8 cellular contexts compared by ENCODE assay signal in the genomic region with DNA sequence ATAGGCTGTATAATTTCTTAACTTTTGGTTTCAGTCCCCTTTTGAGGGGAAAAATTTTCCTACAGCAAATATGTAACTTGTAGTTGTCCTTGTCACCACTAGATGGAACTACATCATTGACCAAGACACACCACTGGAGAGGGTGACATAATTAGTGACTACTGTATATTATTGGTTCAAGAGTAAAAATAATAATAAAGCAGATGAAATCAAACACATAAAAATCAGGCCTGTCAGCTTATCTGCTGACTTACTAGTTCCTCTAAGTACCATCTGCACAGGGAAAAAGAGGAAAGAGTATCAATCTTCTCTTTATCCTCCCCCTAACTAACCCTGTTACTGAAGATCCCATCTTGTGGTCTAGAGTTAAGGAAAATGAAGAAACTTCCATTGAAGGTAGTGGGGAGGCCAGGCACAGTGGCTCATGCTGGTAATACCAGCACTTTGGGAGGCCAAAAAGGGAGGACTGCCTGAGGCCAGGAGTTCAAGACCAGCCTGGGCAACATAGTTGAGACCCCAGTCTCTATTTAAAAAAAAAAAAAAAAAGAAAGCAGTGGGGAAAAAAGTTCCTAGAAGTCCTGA. TPM values are rescaled to one million over a fixed set of nuclear protein-coding genes. Genes with fewer than 3 reads are reported as not detected.
DNase-seq lines count a peak whose midpoint lies in the region; TF ChIP-seq lines count a peak whose summit lies in the region.

No MANE protein-coding gene starts in this region.

- H3K4me3 Mint-ChIP-seq in activated CD4-positive, alpha-beta memory T cell treated with anti-CD3 and anti-CD28 coated beads for 36 hours: no peak overlapping the region

- H3K23ac ChIP-seq in mesenchymal stem cell (ENCODE audit: low read length in 2 of 2): no peak overlapping the region

- H3K4me2 ChIP-seq in PC-9 (no peak overlapping the region), mesenchymal stem cell (ENCODE audit: low read length, poor library complexity, severe bottlenecking) (no peak overlapping the region)

- H2AFZ ChIP-seq in PC-9: no peak overlapping the region
- H2AFZ ChIP-seq in mesenchymal stem cell (ENCODE audit: low read depth, low read length): no peak overlapping the region

- H3F3A ChIP-seq in PC-9 (ENCODE audit: insufficient read depth, low read depth): peaks cover 11% of the 10 kb centered on the region; the same call in 1 of the 2 replicates

- H2BK120ac ChIP-seq in mesenchymal stem cell (ENCODE audit: low read depth, low read length): no peak overlapping the region

- peak overlapping the region; percentile 65 for H2AK5ac ChIP-seq in mesenchymal stem cell (ENCODE audit: low read length, severe bottlenecking)

- H2BK15ac ChIP-seq in mesenchymal stem cell (ENCODE audit: low read depth, poor library complexity, severe bottlenecking): no peak overlapping the region

- H3K27me3 Mint-ChIP-seq in activated CD4-positive, alpha-beta memory T cell treated with anti-CD3 and anti-CD28 coated beads for 36 hours: no peaks in the 10 kb centered on the region

- H3K27me3 ChIP-seq in PC-9 (ENCODE audit: insufficient read depth, low read depth) (no peaks in the 10 kb centered on the region), dorsolateral prefrontal cortex (peaks cover 0 to 4% (median 0%) of the 10 kb centered on the region in 45 donors), mesenchymal stem cell (ENCODE audit: control insufficient read depth in 1 of 2, insufficient read depth in 1 of 2, low read length in 2 of 2) (no peaks in the 10 kb centered on the region)

- H4K8ac ChIP-seq in mesenchymal stem cell (ENCODE audit: low read length): no peak overlapping the region

- no peaks in the 10 kb centered on the region for H3K4me1 ChIP-seq in PC-9 (replicated peaks; ENCODE audit: insufficient read depth)
- H3K4me1 ChIP-seq in mesenchymal stem cell (ENCODE audit: control insufficient read depth, insufficient read depth, low read depth, low read length): no peaks in the 10 kb centered on the region

- no peak overlapping the region for H3K4me3 ChIP-seq in PC-9
- no peak overlapping the region for H3K4me3 ChIP-seq in dorsolateral prefrontal cortex
- H3K4me3 ChIP-seq in mesenchymal stem cell (ENCODE audit: insufficient read depth in 1 of 2, low read depth in 1 of 2, low read length in 2 of 2): no peak overlapping the region

- no peak overlapping the region for H4K91ac ChIP-seq in mesenchymal stem cell (ENCODE audit: low read length)

- H3K9me3 ChIP-seq in PC-9 (ENCODE audit: insufficient read depth, low read depth) (no peaks in the 10 kb centered on the region), mesenchymal stem cell (ENCODE audit: control insufficient read depth, low read length) (no peaks in the 10 kb centered on the region)

- TF ChIP-seq CTCF in GM20000 (IDR thresholded peaks at IDR 0.05; ENCODE audit: extremely low read depth, missing control alignments) (peak; percentile 27), PC-9 (conservative IDR thresholded peaks at IDR 0.05) (peak; percentile 91), dorsolateral prefrontal cortex (IDR thresholded peaks at IDR 0.05 in 54 of 56, conservative IDR thresholded peaks at IDR 0.05 in 2 of 56; ENCODE audit: low read depth in 1 of 56, partially characterized antibody in 56 of 56) (peak; percentile 70 to 96 (median 82))

- H3K9me2 ChIP-seq in PC-9 (ENCODE audit: insufficient read depth): no peaks in the 10 kb centered on the region

- H3K18ac ChIP-seq in mesenchymal stem cell (ENCODE audit: low read depth in 1 of 2, low read length in 2 of 2): no peak overlapping the region

- no peak overlapping the region for H3K4ac ChIP-seq in mesenchymal stem cell (ENCODE audit: low read depth in 1 of 2, low read length in 2 of 2)

- peaks cover 6% of the 10 kb centered on the region for H3K79me1 ChIP-seq in mesenchymal stem cell (replicated peaks; ENCODE audit: low read length, poor library complexity, severe bottlenecking)

- CTCF ChIA-PET in PC-9 (lab: Charles Lee): interaction anchor here (0.9 to 1.6 kb wide), 2 partner anchors 88 to 98 kb away, joined by 3 to 6 read pairs; no protein-coding TSS in a partner anchor
- CTCF ChIA-PET in activated CD4-positive, alpha-beta memory T cell treated with anti-CD3 and anti-CD28 coated beads for 36 hours (lab: Charles Lee): interaction anchor here (0.9 to 8.9 kb wide), 9 partner anchors 58 to 117 kb away, joined by 3 to 171 read pairs (median 7); no protein-coding TSS in a partner anchor

- no TSS peak for BruUV-seq in PC-9 (replicated peaks; lab: Mats Ljungman, UMichigan)

- H2BK5ac ChIP-seq in mesenchymal stem cell (ENCODE audit: low read depth, low read length, poor library complexity, severe bottlenecking): no peak overlapping the region

- no peak overlapping the region for H3K9ac ChIP-seq in mesenchymal stem cell (ENCODE audit: low read length)

- H3K9me3 Mint-ChIP-seq in activated CD4-positive, alpha-beta memory T cell treated with anti-CD3 and anti-CD28 coated beads for 36 hours: no peaks in the 10 kb centered on the region

- no peak overlapping the region for H3K27ac Mint-ChIP-seq in activated CD4-positive, alpha-beta memory T cell treated with anti-CD3 and anti-CD28 coated beads for 36 hours

- no peaks in the 10 kb centered on the region for H3K36me3 ChIP-seq in PC-9 (ENCODE audit: low read depth)
- H3K36me3 ChIP-seq in mesenchymal stem cell (ENCODE audit: control insufficient read depth in 1 of 2, insufficient read depth in 2 of 2, low read depth in 1 of 2, low read length in 2 of 2): peaks cover 14 to 77% of the 10 kb centered on the region in 2 experiments

- no peak overlapping the region for H2BK12ac ChIP-seq in mesenchymal stem cell (ENCODE audit: low read length in 2 of 2)

- peak; percentile 1 for DNase-seq in Daoy (ENCODE audit: low read depth)
- peak; percentile 56 for DNase-seq in GM20000 (ENCODE audit: low spot score)
- peak; percentile 1 for DNase-seq in HS-27A (ENCODE audit: low read depth)
- peak in 1 of 2 experiments; percentile 36 for DNase-seq in PC-9
- no peak for DNase-seq in dorsolateral prefrontal cortex
- DNase-seq in mesenchymal stem cell: peak; percentile 63
- no peak for DNase-seq in activated CD4-positive, alpha-beta memory T cell treated with anti-CD3 and anti-CD28 coated beads for 36 hours
- DNase-seq in T1000 (lab: John Stamatoyannopoulos, UW): no peak

- no peaks in the 10 kb centered on the region for H3K79me2 ChIP-seq in PC-9 (ENCODE audit: low read depth)

- peaks cover 20% of the 10 kb centered on the region for H3K36me3 Mint-ChIP-seq in activated CD4-positive, alpha-beta memory T cell treated with anti-CD3 and anti-CD28 coated beads for 36 hours

- H4K20me1 ChIP-seq in PC-9 (ENCODE audit: insufficient read depth): 0 out of 2 replicates have a peak, but pooled peaks cover 4% of the 10 kb centered on the region

- no peak overlapping the region for H3K14ac ChIP-seq in mesenchymal stem cell (ENCODE audit: low read length in 2 of 2)

- POLR2A ChIA-PET in PC-9 (lab: Charles Lee; ENCODE audit: unreplicated experiment): no interaction called here
- POLR2A ChIA-PET in activated CD4-positive, alpha-beta memory T cell treated with anti-CD3 and anti-CD28 coated beads for 36 hours (lab: Charles Lee): no interaction called here

- no peaks in the 10 kb centered on the region for H3K4me1 Mint-ChIP-seq in activated CD4-positive, alpha-beta memory T cell treated with anti-CD3 and anti-CD28 coated beads for 36 hours (ENCODE audit: low read depth)

- intact Hi-C loops in PC-9 (cut with micrococcal nuclease; ENCODE audit: unreplicated experiment) (loop anchor here (1.0 to 5.0 kb wide), 3 partner anchors 70 to 97 kb away; a partner anchor contains a TSS), dorsolateral prefrontal cortex (cut with DNase I) (loop anchor here (2.0 kb wide), 2 partner anchors 89 to 97 kb away; no protein-coding TSS in a partner anchor)
- intact Hi-C loops in activated CD4-positive, alpha-beta memory T cell treated with anti-CD3 and anti-CD28 coated beads for 36 hours (cut with micrococcal nuclease): loop anchor here (1.0 to 5.0 kb wide), 3 partner anchors 70 to 97 kb away; a partner anchor contains a TSS

- H3K27ac ChIP-seq in PC-9 (no peak overlapping the region), dorsolateral prefrontal cortex (no peak overlapping the region), mesenchymal stem cell (ENCODE audit: low read length, poor library complexity, severe bottlenecking) (no peak overlapping the region)

RNA-seq across cellular contexts. Expression of a gene that starts 29.6 kb away (rescaled TPM):
- 13.4 and 15.3 TPM in 2 replicates for total RNA-seq in Daoy (2014; rRNA removed; shearing (Covaris generic))
- total RNA-seq in PC-9 (2021) (48.7 and 60.6 TPM in 2 replicates), dorsolateral prefrontal cortex (100 to 1,000 TPM in 7 of 120 experiments, 10 to 100 TPM in 113; 10.5 to 186 (median 42.7) TPM)
- polyA plus RNA-seq in mesenchymal stem cell (2013, experiment 1 of 2): 19.5 TPM
- 17.0 TPM for polyA plus RNA-seq in mesenchymal stem cell (2013, experiment 2 of 2)
- 10 to 100 TPM; 59.1 to 61.2 TPM for total RNA-seq in activated CD4-positive, alpha-beta memory T cell treated with anti-CD3 and anti-CD28 coated beads for 36 hours

Comparison
In these comparisons a context has a peak if more than half of its experiments do, and no peak if none do; other contexts are left out.
1. DNase-seq: peak in Daoy (single experiment), GM20000 (single experiment), HS-27A (single experiment) and mesenchymal stem cell (single experiment); none in dorsolateral prefrontal cortex (0 of 10), activated CD4-positive, alpha-beta memory T cell treated with anti-CD3 and anti-CD28 coated beads for 36 hours (single experiment) and T1000 (single experiment).
2. CTCF ChIP-seq: peak in every context shown above with its lines; median percentile 91 in PC-9; 82 in dorsolateral prefrontal cortex; 27 in GM20000.